In the genomic region with DNA sequence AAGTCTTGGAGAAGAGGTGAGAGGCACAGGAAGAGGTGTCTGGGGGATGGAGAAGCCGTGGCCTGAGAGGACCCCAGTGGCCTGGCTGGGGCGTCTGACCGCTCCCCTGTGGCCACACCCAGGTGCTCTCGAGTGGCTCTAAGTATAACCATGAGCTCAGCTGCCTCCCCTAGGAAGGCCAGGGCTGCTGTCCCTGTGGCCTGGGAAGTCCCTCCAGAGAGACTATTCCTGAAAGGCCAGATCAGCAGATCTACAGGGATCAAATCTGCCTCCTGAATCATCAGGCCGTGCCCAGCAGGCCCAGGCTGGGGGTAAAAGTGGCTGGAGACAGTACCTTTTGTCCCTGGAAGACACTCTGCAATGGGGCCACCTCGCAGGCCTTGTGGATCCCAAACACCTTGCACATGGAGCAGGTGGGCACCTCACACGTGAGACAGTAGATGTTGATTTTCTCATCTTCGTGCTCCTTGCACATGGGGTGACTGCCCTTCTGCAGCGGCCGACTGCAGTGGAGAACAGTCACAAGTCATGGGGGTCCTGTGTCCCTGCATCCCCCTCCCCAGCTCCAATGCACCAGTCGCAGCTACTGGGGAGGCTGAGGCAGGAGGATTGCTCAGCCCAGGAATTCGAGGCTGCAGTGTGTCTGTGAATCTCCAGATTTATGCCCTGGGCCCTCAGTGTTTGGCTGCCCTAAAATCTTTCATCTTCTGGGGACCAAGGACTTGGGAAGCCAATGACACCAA, we compare ENCODE assay signal across 27 cellular contexts. TPM values are rescaled to one million over a fixed set of nuclear protein-coding genes. Genes with fewer than 3 reads are reported as not detected.
"Had no signal": no experiment of that assay in that cellular context is flagged by ENCODE, and none has a peak within 500 bp of the region (broad histone marks: within the 10 kb centered on the region; RNA-seq: fewer than 3 reads in every experiment).

No MANE protein-coding gene starts in this region.

- H3K27me3 ChIP-seq: ascending aorta had no signal

- H3K36me3 ChIP-seq: adrenal gland, ascending aorta, brain microvascular endothelial cell, esophagus squamous epithelium, left lung, tibial artery, WERI-Rb-1 had no signal

- ATAC-seq: effector memory CD8-positive, alpha-beta T cell; left lung; stimulated activated naive CD8-positive, alpha-beta T cell treated with anti-CD3 and anti-CD28 coated beads, Interleukin-15, amount 100 ng/mL, for 72 hours had no signal

- H3K36me3 Mint-ChIP-seq: activated naive CD8-positive, alpha-beta T cell; immature natural killer cell had no signal

- H3K27ac Mint-ChIP-seq: activated naive CD8-positive, alpha-beta T cell; activated T-cell treated with anti-CD3 and anti-CD28 coated beads, Interleukin-2, amount 50 U/mL, for 24 hours; activated T-helper 2 cell treated with anti-CD3 and anti-CD28 coated beads, Interferon-gamma antibody, Interleukin-2, Interleukin-4, amounts not matched to agents 10 μg/mL and 5 μg/mL and 100 μg/mL, durations not matched to agents 14 hours and 24 hours and 36 hours; effector memory CD8-positive, alpha-beta T cell; immature natural killer cell; progenitor cell of endocrine pancreas; stimulated activated naive CD8-positive, alpha-beta T cell treated with anti-CD3 and anti-CD28 coated beads, Interleukin-15, amount 100 ng/mL, for 72 hours had no signal

- H3K4me1 Mint-ChIP-seq: immature natural killer cell; stimulated activated naive CD8-positive, alpha-beta T cell treated with anti-CD3 and anti-CD28 coated beads, Interleukin-15, amount 100 ng/mL, for 72 hours had no signal

- H3K4me3 ChIP-seq: adrenal gland, ascending aorta, esophagus squamous epithelium, left lung, skin epidermis, tibial artery had no signal

- H3K4me3 Mint-ChIP-seq: activated naive CD8-positive, alpha-beta T cell; activated T-cell treated with anti-CD3 and anti-CD28 coated beads, Interleukin-2, amount 50 U/mL, for 24 hours; effector memory CD8-positive, alpha-beta T cell; immature natural killer cell; stimulated activated naive CD8-positive, alpha-beta T cell treated with anti-CD3 and anti-CD28 coated beads, Interleukin-15, amount 100 ng/mL, for 72 hours had no signal

- H3K9me3 ChIP-seq: adrenal gland, ascending aorta, esophagus squamous epithelium, left lung, tibial artery had no signal

- H3K27ac ChIP-seq: adrenal gland, ascending aorta, brain microvascular endothelial cell, esophagus squamous epithelium, left lung, skin epidermis, tibial artery, WERI-Rb-1 had no signal

- H3K4me1 ChIP-seq: adrenal gland, ascending aorta, esophagus squamous epithelium, left lung, tibial artery had no signal

- DNase-seq: activated CD4-positive, CD25-positive, alpha-beta regulatory T cell treated with anti-CD3 and anti-CD28 coated beads, Interleukin-2, amount 50 U/mL, for 72 hours; activated CD8-positive, alpha-beta memory T cell treated with anti-CD3 and anti-CD28 coated beads for 24 hours; activated CD8-positive, alpha-beta memory T cell treated with anti-CD3 and anti-CD28 coated beads, Interleukin-2, amount 50 U/mL, for 4 hours; activated naive CD4-positive, alpha-beta T cell; activated T-cell treated with anti-CD3 and anti-CD28 coated beads, Interleukin-2, amount 50 U/mL, for 24 hours; adrenal gland; brain microvascular endothelial cell; central memory CD4-positive, alpha-beta T cell; dermis blood vessel endothelial cell; effector memory CD8-positive, alpha-beta T cell; esophagus squamous epithelium; immature natural killer cell; left lung; mammary epithelial cell; midbrain; stimulated activated CD4-positive, alpha-beta T cell treated with anti-CD3 and anti-CD28 coated beads, Interleukin-1b, Interleukin-23, amount 100 ng/mL, for 48 hours; stimulated activated naive CD8-positive, alpha-beta T cell treated with anti-CD3 and anti-CD28 coated beads, Interleukin-15, amount 100 ng/mL, for 72 hours; T-helper 1 cell; tibial artery; WERI-Rb-1 had no signal

- H3K9me3 Mint-ChIP-seq: activated T-cell treated with anti-CD3 and anti-CD28 coated beads, Interleukin-2, amount 50 U/mL, for 24 hours; activated T-helper 2 cell treated with anti-CD3 and anti-CD28 coated beads, Interferon-gamma antibody, Interleukin-2, Interleukin-4, amounts not matched to agents 10 μg/mL and 5 μg/mL and 100 μg/mL, durations not matched to agents 14 hours and 24 hours and 36 hours; effector memory CD8-positive, alpha-beta T cell; immature natural killer cell; stimulated activated naive CD8-positive, alpha-beta T cell treated with anti-CD3 and anti-CD28 coated beads, Interleukin-15, amount 100 ng/mL, for 72 hours had no signal

RNA-seq across cellular contexts. Expression of gene TRIM63, which starts 6.4 kb away (rescaled TPM):
- total RNA-seq: activated T-helper 2 cell treated with anti-CD3 and anti-CD28 coated beads, Interferon-gamma antibody, Interleukin-2, Interleukin-4, amounts not matched to agents 10 μg/mL and 5 μg/mL and 100 μg/mL, durations not matched to agents 14 hours and 24 hours and 36 hours; ascending aorta; dermis blood vessel endothelial cell; kidney epithelial cell; mammary epithelial cell; osteocyte; progenitor cell of endocrine pancreas had no signal

RNA-seq across cellular contexts. Expression of gene SLC30A2, which starts 15.1 kb away (rescaled TPM):
- total RNA-seq: activated T-helper 2 cell treated with anti-CD3 and anti-CD28 coated beads, Interferon-gamma antibody, Interleukin-2, Interleukin-4, amounts not matched to agents 10 μg/mL and 5 μg/mL and 100 μg/mL, durations not matched to agents 14 hours and 24 hours and 36 hours; ascending aorta; dermis blood vessel endothelial cell; esophagus squamous epithelium; osteocyte had no signal

RNA-seq across cellular contexts. Expression of gene EXTL1, which starts 39.4 kb away (rescaled TPM):
- total RNA-seq: activated T-helper 2 cell treated with anti-CD3 and anti-CD28 coated beads, Interferon-gamma antibody, Interleukin-2, Interleukin-4, amounts not matched to agents 10 μg/mL and 5 μg/mL and 100 μg/mL, durations not matched to agents 14 hours and 24 hours and 36 hours; dermis blood vessel endothelial cell; esophagus squamous epithelium had no signal
